In genomic region chr19:1908364-1908678, GRCh38 we compare ENCODE assay signal across 13 cellular contexts. TPM values are rescaled to one million over a fixed set of nuclear protein-coding genes. Genes with fewer than 3 reads are reported as not detected.
DNase-seq lines count a peak whose midpoint lies in the region; ATAC-seq and TF ChIP-seq lines count a peak whose summit lies in the region.
"Had no signal": no experiment of that assay in that cellular context is flagged by ENCODE, and none has a peak within 500 bp of the region (broad histone marks: within the 10 kb centered on the region; RNA-seq: fewer than 3 reads in every experiment).

No MANE protein-coding gene starts in this region.

- TF ChIP-seq CTCF in VCaP (conservative IDR thresholded peaks at IDR 0.05) (no peak), hepatocyte (IDR thresholded peaks at IDR 0.05; ENCODE audit: poor library complexity) (no peak)

- ATAC-seq in GM19328 (IDR thresholded peaks at IDR 0.05; ENCODE audit: unreplicated experiment) = no peak
- ATAC-seq in activated T-cell treated with anti-CD3 and anti-CD28 coated beads, Interleukin-2, amount 50 U/mL, for 4 hours = no peak
- ATAC-seq: CD8-positive, alpha-beta T cell had no signal

- peaks cover 25% of the 10 kb centered on the region for H3K4me1 Mint-ChIP-seq in activated T-cell treated with anti-CD3 and anti-CD28 coated beads, Interleukin-2, amount 50 U/mL, for 4 hours (ENCODE audit: low read depth)

- H3K9me3 Mint-ChIP-seq in activated T-cell treated with anti-CD3 and anti-CD28 coated beads, Interleukin-2, amount 50 U/mL, for 4 hours = no peaks in the 10 kb centered on the region
- H3K9me3 Mint-ChIP-seq: CD8-positive, alpha-beta T cell; H9 had no signal

- no peak for DNase-seq in hepatocyte (ENCODE audit: low spot score)
- peak in 6 of 49 donors; percentile 51 to 76 (median 66) for DNase-seq in substantia nigra (lab: John Stamatoyannopoulos, UW)
- DNase-seq in HCEC 1CT = no peak
- no peak for DNase-seq in activated T-cell treated with anti-CD3 and anti-CD28 coated beads, Interleukin-2, amount 50 U/mL, for 4 hours
- DNase-seq: activated CD4-positive, CD25-positive, alpha-beta regulatory T cell; GDM1; H9; NCI-H2171; retina had no signal

- H3K4me3 Mint-ChIP-seq in activated T-cell treated with anti-CD3 and anti-CD28 coated beads, Interleukin-2, amount 50 U/mL, for 4 hours = no peak overlapping the region

- peaks cover 15% of the 10 kb centered on the region for H3K4me1 ChIP-seq in hepatocyte (ENCODE audit: insufficient read depth)

- H2AFZ ChIP-seq in hepatocyte = no peak overlapping the region

- no peaks in the 10 kb centered on the region for H3K36me3 ChIP-seq in hepatocyte (replicated peaks; ENCODE audit: insufficient read depth, low read depth)

- H3K36me3 Mint-ChIP-seq in activated T-cell treated with anti-CD3 and anti-CD28 coated beads, Interleukin-2, amount 50 U/mL, for 4 hours (ENCODE audit: insufficient read depth) = no peaks in the 10 kb centered on the region

- no peaks in the 10 kb centered on the region for H3K9me3 ChIP-seq in hepatocyte (ENCODE audit: low read depth)

- 95% methylated on average over 13 of the region's 13 CpGs for WGBS in hepatocyte (ENCODE audit: low lambda C conversion rate, missing lambda C conversion rate)

- H3K9me2 ChIP-seq in hepatocyte (replicated peaks; ENCODE audit: insufficient read depth) = no peaks in the 10 kb centered on the region

- no peaks in the 10 kb centered on the region for H3K27me3 ChIP-seq in hepatocyte

- H4K20me1 ChIP-seq in hepatocyte (ENCODE audit: insufficient read depth, poor library complexity, severe bottlenecking) = peaks cover 36% of the 10 kb centered on the region

- H3K27me3 Mint-ChIP-seq in activated T-cell treated with anti-CD3 and anti-CD28 coated beads, Interleukin-2, amount 50 U/mL, for 4 hours (ENCODE audit: low read depth) = no peaks in the 10 kb centered on the region

- H3K4me3 ChIP-seq in hepatocyte = no peak overlapping the region
- H3K4me3 ChIP-seq: coronary artery had no signal

- H3K79me2 ChIP-seq in hepatocyte = peaks cover 78% of the 10 kb centered on the region

- H3K27ac ChIP-seq in VCaP (peak overlapping the region; percentile 82), hepatocyte (peak overlapping the region; percentile 88), substantia nigra (ENCODE audit: low read depth, low read length, poor library complexity, severe bottlenecking) (peak overlapping the region; percentile 94)
- H3K27ac ChIP-seq: coronary artery had no signal

- peak overlapping the region; percentile 65 for H3K4me2 ChIP-seq in hepatocyte

RNA-seq across cellular contexts. Expression of gene ADAT3, which starts 3.1 kb away (rescaled TPM):
- 2.4 and 5.3 TPM in 2 replicates for total RNA-seq in hepatocyte
- 11.0 and 11.6 TPM in 2 replicates for polyA plus RNA-seq in hepatocyte
- total RNA-seq in activated T-cell treated with anti-CD3 and anti-CD28 coated beads, Interleukin-2, amount 50 U/mL, for 4 hours = 1 to 10 TPM; 7.3 to 7.8 (median 7.7) TPM

RNA-seq across cellular contexts. Expression of gene SCAMP4, which starts 3.1 kb away (rescaled TPM):
- total RNA-seq in hepatocyte = 69.3 and 77.2 TPM in 2 replicates
- polyA plus RNA-seq in hepatocyte = 89.8 and 103 TPM in 2 replicates
- 10 to 100 TPM; 37.2 to 40.3 (median 39.4) TPM for total RNA-seq in activated T-cell treated with anti-CD3 and anti-CD28 coated beads, Interleukin-2, amount 50 U/mL, for 4 hours

RNA-seq across cellular contexts. Expression of gene ABHD17A, which starts 23.0 kb away (rescaled TPM):
- total RNA-seq in hepatocyte = 62.5 and 77.5 TPM in 2 replicates
- 99.7 and 102 TPM in 2 replicates for polyA plus RNA-seq in hepatocyte
- 100 to 1,000 TPM; 109 to 135 (median 117) TPM for total RNA-seq in activated T-cell treated with anti-CD3 and anti-CD28 coated beads, Interleukin-2, amount 50 U/mL, for 4 hours

RNA-seq across cellular contexts. Expression of gene CSNK1G2, which starts 32.7 kb away (rescaled TPM):
- total RNA-seq in hepatocyte = 44.8 and 56.8 TPM in 2 replicates
- 82.5 and 82.7 TPM in 2 replicates for polyA plus RNA-seq in hepatocyte
- 10 to 100 TPM; 52.7 to 60.6 (median 59.0) TPM for total RNA-seq in activated T-cell treated with anti-CD3 and anti-CD28 coated beads, Interleukin-2, amount 50 U/mL, for 4 hours

RNA-seq across cellular contexts. Expression of gene KLF16, which starts 44.9 kb away (rescaled TPM):
- total RNA-seq in hepatocyte = 3.4 and 6.4 TPM in 2 replicates
- 14.3 and 16.0 TPM in 2 replicates for polyA plus RNA-seq in hepatocyte
- 10 to 100 TPM; 64.0 to 71.0 (median 69.1) TPM for total RNA-seq in activated T-cell treated with anti-CD3 and anti-CD28 coated beads, Interleukin-2, amount 50 U/mL, for 4 hours
